In the genomic region with DNA sequence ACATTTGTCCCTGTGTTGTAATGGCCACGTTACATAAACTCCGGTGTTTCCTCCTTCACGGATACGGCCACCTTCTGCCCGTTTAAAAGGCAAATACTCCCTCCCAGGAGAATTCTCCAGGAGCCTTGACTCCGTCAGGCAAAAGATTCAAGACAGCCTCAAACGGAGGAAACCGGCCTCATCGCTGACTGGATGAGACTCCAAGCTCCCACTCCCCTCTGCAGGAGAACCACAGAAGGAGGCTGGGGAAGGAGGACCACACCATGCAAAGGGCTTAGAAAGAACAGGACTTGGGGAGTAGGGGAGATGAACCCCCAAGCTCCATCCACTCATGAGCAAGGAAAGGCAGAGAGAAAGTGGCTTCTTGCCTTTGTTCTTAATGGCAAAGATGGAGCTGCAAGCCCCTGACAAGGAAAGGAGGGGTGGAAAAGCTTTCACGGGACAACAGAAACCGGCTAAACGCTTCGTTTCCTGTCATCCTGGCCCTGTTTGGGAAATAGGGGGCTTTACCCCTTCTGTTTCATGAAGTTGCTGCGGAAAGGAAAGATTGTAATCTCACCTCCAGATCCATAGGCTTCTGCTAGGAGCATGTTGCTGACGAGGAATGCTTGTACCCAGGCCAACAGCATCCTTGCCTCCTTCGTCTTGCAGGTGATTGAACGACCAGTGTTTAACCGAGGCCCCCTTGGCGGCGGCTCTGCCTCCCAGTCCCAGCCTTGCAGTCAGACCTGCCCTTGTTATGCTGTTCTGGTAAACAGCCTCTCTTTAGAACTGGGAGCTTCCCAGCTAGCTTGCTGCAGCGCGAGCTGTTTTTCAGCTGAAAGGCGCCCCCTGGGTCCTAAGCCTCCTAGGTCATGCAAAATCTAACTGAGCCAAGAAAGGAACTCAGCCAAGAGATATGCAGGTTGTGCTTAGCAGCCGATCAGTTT, we compare ENCODE assay signal across 1 cellular context.
TF ChIP-seq lines count a peak whose summit lies in the region.

A gene with protein sequence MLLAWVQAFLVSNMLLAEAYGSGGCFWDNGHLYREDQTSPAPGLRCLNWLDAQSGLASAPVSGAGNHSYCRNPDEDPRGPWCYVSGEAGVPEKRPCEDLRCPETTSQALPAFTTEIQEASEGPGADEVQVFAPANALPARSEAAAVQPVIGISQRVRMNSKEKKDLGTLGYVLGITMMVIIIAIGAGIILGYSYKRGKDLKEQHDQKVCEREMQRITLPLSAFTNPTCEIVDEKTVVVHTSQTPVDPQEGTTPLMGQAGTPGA (minus strand): TSS at position 773 of the 929 bp plus-strand sequence. CDS start 144 bp downstream, at position 629.

TF ChIP-seq in HepG2, 621 proteins besides CTCF, POLR2A, EP300 and RAD21 (continued from another document):
- TF ChIP-seq BHLHE40 (IDR thresholded peaks at IDR 0.05; ENCODE audit: low read length) (0 out of 2 replicates have a peak, but pooled peaks have one; percentile 38), ATAD3A (CRISPR knock-in tag; IDR thresholded peaks at IDR 0.05) (no peak)
- TF ChIP-seq, protein P1, sequence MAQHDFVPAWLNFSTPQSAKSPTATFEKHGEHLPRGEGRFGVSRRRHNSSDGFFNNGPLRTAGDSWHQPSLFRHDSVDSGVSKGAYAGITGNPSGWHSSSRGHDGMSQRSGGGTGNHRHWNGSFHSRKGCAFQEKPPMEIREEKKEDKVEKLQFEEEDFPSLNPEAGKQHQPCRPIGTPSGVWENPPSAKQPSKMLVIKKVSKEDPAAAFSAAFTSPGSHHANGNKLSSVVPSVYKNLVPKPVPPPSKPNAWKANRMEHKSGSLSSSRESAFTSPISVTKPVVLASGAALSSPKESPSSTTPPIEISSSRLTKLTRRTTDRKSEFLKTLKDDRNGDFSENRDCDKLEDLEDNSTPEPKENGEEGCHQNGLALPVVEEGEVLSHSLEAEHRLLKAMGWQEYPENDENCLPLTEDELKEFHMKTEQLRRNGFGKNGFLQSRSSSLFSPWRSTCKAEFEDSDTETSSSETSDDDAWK (CRISPR knock-in tag; IDR thresholded peaks at IDR 0.05), result no peak
